In genomic region chr16:71675380-71675779, GRCh38 we compare ENCODE assay signal across 24 cellular contexts. TPM values are rescaled to one million over a fixed set of nuclear protein-coding genes. Genes with fewer than 3 reads are reported as not detected.
DNase-seq lines count a peak whose midpoint lies in the region; ATAC-seq, FAIRE-seq and TF ChIP-seq lines count a peak whose summit lies in the region.
"Had no signal": no experiment of that assay in that cellular context is flagged by ENCODE, and none has a peak within 500 bp of the region (broad histone marks: within the 10 kb centered on the region; RNA-seq: fewer than 3 reads in every experiment).

No MANE protein-coding gene starts in this region.

- H3K4me3 ChIP-seq in AG04450 (ENCODE audit: low read depth, low read length): no peak overlapping the region
- no peak overlapping the region for H3K4me3 ChIP-seq in mesenchymal stem cell (ENCODE audit: insufficient read depth in 1 of 2, low read depth in 1 of 2, low read length in 2 of 2)
- H3K4me3 ChIP-seq: GM23338 had no signal

- DNase-seq in AG04450 (ENCODE audit: low read depth, low spot score) (peak; percentile 6), HTR-8/SVneo (ENCODE audit: insufficient read length, low spot score) (no peak), fibroblast of gingiva (ENCODE audit: low read depth) (peak; percentile 4), mesenchymal stem cell (peak; percentile 26), posterior vena cava (ENCODE audit: low spot score) (no peak)
- DNase-seq: 8988T; BE2C; C1 segment of cervical spinal cord; CD8-positive, alpha-beta memory T cell; COR-L47; DMS 273 treated with DMSO at 0.1 percent for 48 hours; DMS53; DND-41; H7; HFFc6 had no signal

- H4K91ac ChIP-seq in mesenchymal stem cell (ENCODE audit: low read length): no peak overlapping the region

- no peak overlapping the region for H3K14ac ChIP-seq in mesenchymal stem cell (ENCODE audit: low read length in 2 of 2)

- no peak overlapping the region for H2AK5ac ChIP-seq in mesenchymal stem cell (ENCODE audit: low read length, severe bottlenecking)

- H2AFZ ChIP-seq in mesenchymal stem cell (ENCODE audit: low read depth, low read length): no peak overlapping the region
- H2AFZ ChIP-seq: GM23338 had no signal

- H3K9me3 ChIP-seq in AG04450 (ENCODE audit: control insufficient read depth, insufficient read depth, low read length): no peaks in the 10 kb centered on the region
- H3K9me3 ChIP-seq in mesenchymal stem cell (ENCODE audit: control insufficient read depth, low read length): no peaks in the 10 kb centered on the region
- H3K9me3 ChIP-seq: BE2C had no signal

- no peak for TF ChIP-seq CTCF in AG04450 (IDR thresholded peaks at IDR 0.05; ENCODE audit: low read depth, low read length)

- H3K4me2 ChIP-seq in mesenchymal stem cell (ENCODE audit: low read length, poor library complexity, severe bottlenecking): no peak overlapping the region
- H3K4me2 ChIP-seq: GM23338 had no signal

- no peak overlapping the region for H2BK12ac ChIP-seq in mesenchymal stem cell (ENCODE audit: low read length in 2 of 2)

- no peaks in the 10 kb centered on the region for H3K27me3 ChIP-seq in AG04450 (ENCODE audit: control insufficient read depth, insufficient read depth, low read length)
- no peaks in the 10 kb centered on the region for H3K27me3 ChIP-seq in mesenchymal stem cell (ENCODE audit: control insufficient read depth in 1 of 2, insufficient read depth in 1 of 2, low read length in 2 of 2)
- H3K27me3 ChIP-seq: BE2C had no signal

- no peak overlapping the region for H3K18ac ChIP-seq in mesenchymal stem cell (ENCODE audit: low read depth in 1 of 2, low read length in 2 of 2)

- H3K36me3 ChIP-seq in mesenchymal stem cell (ENCODE audit: control insufficient read depth in 1 of 2, insufficient read depth in 2 of 2, low read depth in 1 of 2, low read length in 2 of 2): peaks cover 20 to 85% of the 10 kb centered on the region in 2 experiments

- H4K8ac ChIP-seq in mesenchymal stem cell (ENCODE audit: low read length): no peak overlapping the region

- intact Hi-C loops in posterior vena cava (cut with DNase I): loop anchor here in 1 of 2 donors (10.0 kb wide), 1 partner anchor 59 kb away; no protein-coding TSS in a partner anchor

- ATAC-seq in GM21423 (IDR thresholded peaks at IDR 0.05; ENCODE audit: unreplicated experiment): no peak
- no peak for ATAC-seq in GM19452 (IDR thresholded peaks at IDR 0.05; ENCODE audit: unreplicated experiment)
- ATAC-seq: GM23338, HCT116, HepG2 had no signal

- no peak overlapping the region for H3K4ac ChIP-seq in mesenchymal stem cell (ENCODE audit: low read depth in 1 of 2, low read length in 2 of 2)

- 84% methylated on average over 3 of the region's 3 CpGs for WGBS in mesenchymal stem cell

- no peaks in the 10 kb centered on the region for H3K4me1 ChIP-seq in mesenchymal stem cell (ENCODE audit: control insufficient read depth, insufficient read depth, low read depth, low read length)
- H3K4me1 ChIP-seq: BE2C had no signal

- FAIRE-seq in HTR-8/SVneo (lab: Jason Lieb, UNC): peak; percentile 9
- FAIRE-seq: G401.6, GM12891, GM19239, HepG2 had no signal

- no peak overlapping the region for H3K9ac ChIP-seq in mesenchymal stem cell (ENCODE audit: low read length)

- CTCF ChIA-PET in AG04450 (lab: Charles Lee): interaction anchor here (1.6 kb wide), 1 partner anchor 207 kb away, joined by 3 read pairs; no protein-coding TSS in a partner anchor

- H2BK5ac ChIP-seq in mesenchymal stem cell (ENCODE audit: low read depth, low read length, poor library complexity, severe bottlenecking): no peak overlapping the region

- H2BK120ac ChIP-seq in mesenchymal stem cell (ENCODE audit: low read depth, low read length): no peak overlapping the region

- no peak overlapping the region for H2BK15ac ChIP-seq in mesenchymal stem cell (ENCODE audit: low read depth, poor library complexity, severe bottlenecking)

- peaks cover 4% of the 10 kb centered on the region for H3K79me1 ChIP-seq in mesenchymal stem cell (replicated peaks; ENCODE audit: low read length, poor library complexity, severe bottlenecking)

- H3K27ac ChIP-seq in AG04450 (ENCODE audit: low read depth, low read length): no peak overlapping the region
- no peak overlapping the region for H3K27ac ChIP-seq in mesenchymal stem cell (ENCODE audit: low read length, poor library complexity, severe bottlenecking)

- POLR2A ChIA-PET in AG04450 (lab: Yijun Ruan, JAX): no interaction called here

- no peak overlapping the region for H3K23ac ChIP-seq in mesenchymal stem cell (ENCODE audit: low read length in 2 of 2)

RNA-seq across cellular contexts. Expression of gene PHLPP2, which starts 49.1 kb away (rescaled TPM):
- polyA plus RNA-seq in AG04450 (2011; rRNA removed): 8.5 and 10.3 TPM in 2 replicates
- polyA minus RNA-seq in AG04450 (2011; rRNA and poly(A)+ RNA removed): 24.2 and 24.6 TPM in 2 replicates
- polyA plus RNA-seq in mesenchymal stem cell (2013, experiment 1 of 2): 3.2 TPM
- 3.7 TPM for polyA plus RNA-seq in mesenchymal stem cell (2013, experiment 2 of 2)
- 1 to 10 TPM; 6.3 to 9.1 TPM for total RNA-seq in posterior vena cava

RNA-seq across cellular contexts. Expression of gene MARVELD3, which starts 49.4 kb away (rescaled TPM):
- not detected in 2 replicates for polyA plus RNA-seq in AG04450 (2011; rRNA removed)
- polyA minus RNA-seq in AG04450 (2011; rRNA and poly(A)+ RNA removed): not detected in 2 replicates
- polyA plus RNA-seq in mesenchymal stem cell (2013, experiment 1 of 2): not detected
- polyA plus RNA-seq in mesenchymal stem cell (2013, experiment 2 of 2): 0.01 TPM
- total RNA-seq in posterior vena cava: not detected
- total RNA-seq: CD4-positive, CD25-positive, alpha-beta regulatory T cell; CD8-positive, alpha-beta memory T cell; HFFc6 had no signal
- polyA plus RNA-seq: CD4-positive, CD25-positive, alpha-beta regulatory T cell; CD8-positive, alpha-beta memory T cell had no signal

Comparison
In these comparisons a context has a peak if more than half of its experiments do, and no peak if none do; other contexts are left out.
1. DNase-seq: peak in AG04450 (single experiment), fibroblast of gingiva (single experiment) and mesenchymal stem cell (single experiment); none in HTR-8/SVneo (single experiment) and posterior vena cava (single experiment).